18 cellular contexts compared by ENCODE assay signal in genomic region chr16:49458656-49459445, GRCh38.
A peak's percentile ranks its signal among the peaks of the same experiment; 100 is the strongest.
DNase-seq lines count a peak whose midpoint lies in the region; ATAC-seq and TF ChIP-seq lines count a peak whose summit lies in the region.
"Had no signal": no experiment of that assay in that cellular context is flagged by ENCODE, and none has a peak within 500 bp of the region (broad histone marks: within the 10 kb centered on the region; RNA-seq: fewer than 3 reads in every experiment).

No MANE protein-coding gene starts in this region.

- H3K36me3 ChIP-seq in colonic mucosa (no peaks in the 10 kb centered on the region), upper lobe of right lung (no peaks in the 10 kb centered on the region), left ventricle myocardium inferior (no peaks in the 10 kb centered on the region)

- H3K27ac ChIP-seq in colonic mucosa: no peak overlapping the region
- H3K27ac ChIP-seq in upper lobe of right lung: no peak overlapping the region
- no peak overlapping the region for H3K27ac ChIP-seq in left ventricle myocardium inferior (replicated peaks)

- no peaks in the 10 kb centered on the region for H3K27me3 ChIP-seq in colonic mucosa
- peaks cover 10% of the 10 kb centered on the region for H3K27me3 ChIP-seq in upper lobe of right lung
- peaks cover 86% of the 10 kb centered on the region for H3K27me3 ChIP-seq in left ventricle myocardium inferior (ENCODE audit: low read depth)

- DNase-seq in activated T-cell treated with anti-CD3 and anti-CD28 coated beads, Interleukin-2, amount 50 U/mL, for 24 hours: peak; percentile 3
- DNase-seq in activated T-cell treated with anti-CD3 and anti-CD28 coated beads for 4 hours: no peak
- peak; percentile 4 for DNase-seq in colonic mucosa
- peak; percentile 69 for DNase-seq in osteocyte (ENCODE audit: extremely low spot score, unreplicated experiment)
- peak; percentile 20 for DNase-seq in upper lobe of right lung
- DNase-seq in COLO829 (ENCODE audit: low spot score): no peak
- no peak for DNase-seq in left ventricle myocardium inferior
- DNase-seq in T-helper 17 cell: no peak
- DNase-seq: GF-D8, H7, IMR-90, Karpas-422, NCI-H1105, NCI-H1694, NCI-H2107, NCI-H2227 treated with DMSO at 0.1 percent for 48 hours, NCI-H524 had no signal

- H3K4me1 ChIP-seq in colonic mucosa (no peaks in the 10 kb centered on the region), upper lobe of right lung (no peaks in the 10 kb centered on the region), left ventricle myocardium inferior (no peaks in the 10 kb centered on the region)

- H3K4me3 ChIP-seq in colonic mucosa: no peak overlapping the region
- H3K4me3 ChIP-seq in upper lobe of right lung: no peak overlapping the region
- H3K4me3 ChIP-seq in left ventricle myocardium inferior: no peak overlapping the region

- no peaks in the 10 kb centered on the region for H3K36me3 Mint-ChIP-seq in activated T-cell treated with anti-CD3 and anti-CD28 coated beads, Interleukin-2, amount 50 U/mL, for 24 hours (ENCODE audit: low read depth)
- no peaks in the 10 kb centered on the region for H3K36me3 Mint-ChIP-seq in osteocyte (ENCODE audit: unreplicated experiment)
- H3K36me3 Mint-ChIP-seq in T-helper 17 cell (ENCODE audit: low read depth): no peaks in the 10 kb centered on the region

- H3K4me3 Mint-ChIP-seq in activated T-cell treated with anti-CD3 and anti-CD28 coated beads, Interleukin-2, amount 50 U/mL, for 24 hours: no peak overlapping the region
- H3K4me3 Mint-ChIP-seq in osteocyte (ENCODE audit: unreplicated experiment) (no peak overlapping the region), T-helper 17 cell (no peak overlapping the region)

- TF ChIP-seq CTCF in colonic mucosa (IDR thresholded peaks at IDR 0.05): no peak
- no peak for TF ChIP-seq CTCF in osteocyte (IDR thresholded peaks at IDR 0.05)
- TF ChIP-seq CTCF in upper lobe of right lung (IDR thresholded peaks at IDR 0.05): no peak
- no peak for TF ChIP-seq CTCF in left ventricle myocardium inferior (IDR thresholded peaks at IDR 0.05; ENCODE audit: borderline replicate concordance)

- no peaks in the 10 kb centered on the region for H3K9me3 Mint-ChIP-seq in activated T-cell treated with anti-CD3 and anti-CD28 coated beads, Interleukin-2, amount 50 U/mL, for 24 hours
- H3K9me3 Mint-ChIP-seq in osteocyte (ENCODE audit: unreplicated experiment): no peaks in the 10 kb centered on the region

- H3K4me1 Mint-ChIP-seq in activated T-cell treated with anti-CD3 and anti-CD28 coated beads, Interleukin-2, amount 50 U/mL, for 24 hours (ENCODE audit: low read depth): peaks cover 30% of the 10 kb centered on the region
- H3K4me1 Mint-ChIP-seq in osteocyte (ENCODE audit: unreplicated experiment) (no peaks in the 10 kb centered on the region), T-helper 17 cell (peaks cover 15% of the 10 kb centered on the region)

- H3K9me3 ChIP-seq in colonic mucosa (no peaks in the 10 kb centered on the region), upper lobe of right lung (no peaks in the 10 kb centered on the region), left ventricle myocardium inferior (replicated peaks) (no peaks in the 10 kb centered on the region), T-helper 17 cell (ENCODE audit: control insufficient read depth, low read length, poor library complexity, severe bottlenecking) (no peaks in the 10 kb centered on the region)

- no peaks in the 10 kb centered on the region for H3K27me3 Mint-ChIP-seq in activated T-cell treated with anti-CD3 and anti-CD28 coated beads, Interleukin-2, amount 50 U/mL, for 24 hours
- H3K27me3 Mint-ChIP-seq in osteocyte (ENCODE audit: unreplicated experiment) (peaks cover 15% of the 10 kb centered on the region), T-helper 17 cell (peaks cover 13% of the 10 kb centered on the region)

- no peak overlapping the region for H3K9ac ChIP-seq in colonic mucosa (ENCODE audit: low read depth in 2 of 2, low read length in 2 of 2)

- ATAC-seq in upper lobe of right lung (no peak), T-helper 17 cell (no peak)
- ATAC-seq: Panc1 had no signal

- no peak overlapping the region for H3K27ac Mint-ChIP-seq in activated T-cell treated with anti-CD3 and anti-CD28 coated beads, Interleukin-2, amount 50 U/mL, for 24 hours
- no peak overlapping the region for H3K27ac Mint-ChIP-seq in osteocyte (ENCODE audit: unreplicated experiment)
- H3K27ac Mint-ChIP-seq in T-helper 17 cell: no peak overlapping the region

- intact Hi-C loops in colonic mucosa (cut with DNase I): no loop called here
- intact Hi-C loops in upper lobe of right lung (cut with DNase I): no loop called here
- intact Hi-C loops in left ventricle myocardium inferior (cut with micrococcal nuclease): no loop called here

Comparison
In these comparisons a context has a peak if more than half of its experiments do, and no peak if none do; other contexts are left out.
1. DNase-seq: peak in activated T-cell treated with anti-CD3 and anti-CD28 coated beads, Interleukin-2, amount 50 U/mL, for 24 hours (single experiment), colonic mucosa (single experiment), osteocyte (single experiment) and upper lobe of right lung (single experiment); none in activated T-cell treated with anti-CD3 and anti-CD28 coated beads for 4 hours (single experiment), COLO829 (single experiment), left ventricle myocardium inferior (single experiment) and T-helper 17 cell (0 of 3).